In genomic region chr6:76770166-76770565, GRCh38 we compare ENCODE assay signal across 14 cellular contexts.
DNase-seq lines count a peak whose midpoint lies in the region; ATAC-seq, FAIRE-seq and TF ChIP-seq lines count a peak whose summit lies in the region.
"Had no signal": no experiment of that assay in that cellular context is flagged by ENCODE, and none has a peak within 500 bp of the region (broad histone marks: within the 10 kb centered on the region; RNA-seq: fewer than 3 reads in every experiment).

No MANE protein-coding gene starts in this region.

- H3K36me3 Mint-ChIP-seq in WTC11 (peaks cover 6% of the 10 kb centered on the region; the same call in 1 of the 2 replicates), HFFc6 (ENCODE audit: low read depth) (no peaks in the 10 kb centered on the region)
- no peaks in the 10 kb centered on the region for H3K36me3 Mint-ChIP-seq in activated naive CD4-positive, alpha-beta T cell treated with anti-CD3 and anti-CD28 coated beads, Interleukin-2, amount 10 ng/mL, durations not matched to agents 7 days and 5 days
- H3K36me3 Mint-ChIP-seq: CD4-positive, CD25-positive, alpha-beta regulatory T cell had no signal

- H3K4me3 ChIP-seq in choroid plexus epithelial cell (ENCODE audit: low read depth, low read length) (no peak overlapping the region), mesodermal cell (ENCODE audit: extremely low read depth, insufficient read depth, low read length, poor library complexity, severe bottlenecking) (no peak overlapping the region), small intestine (ENCODE audit: low read depth in 1 of 2, low read length in 2 of 2) (no peak overlapping the region)
- H3K4me3 ChIP-seq: BLaER1 treated with 17β-estradiol and CSF1 and Interleukin-3, amounts not matched to agents 10 nM and 100 nM; GM23338 had no signal

- H3K27ac Mint-ChIP-seq in WTC11 (no peak overlapping the region), HFFc6 (no peak overlapping the region)
- no peak overlapping the region for H3K27ac Mint-ChIP-seq in activated naive CD4-positive, alpha-beta T cell treated with anti-CD3 and anti-CD28 coated beads, Interleukin-2, amount 10 ng/mL, durations not matched to agents 7 days and 5 days
- H3K27ac Mint-ChIP-seq: GM23338 had no signal

- H3K27ac ChIP-seq in mesodermal cell (ENCODE audit: low read depth, low read length, severe bottlenecking) (peak overlapping the region; percentile 19), small intestine (ENCODE audit: low read depth in 1 of 2, low read length in 1 of 2) (no peak overlapping the region)
- H3K27ac ChIP-seq: BLaER1 treated with 17β-estradiol and CSF1 and Interleukin-3, amounts not matched to agents 10 nM and 100 nM had no signal

- POLR2A ChIA-PET in WTC11 (lab: Charles Lee), result no interaction called here

- no peaks in the 10 kb centered on the region for H3K27me3 Mint-ChIP-seq in WTC11 (ENCODE audit: low read depth)
- no peaks in the 10 kb centered on the region for H3K27me3 Mint-ChIP-seq in activated naive CD4-positive, alpha-beta T cell treated with anti-CD3 and anti-CD28 coated beads, Interleukin-2, amount 10 ng/mL, durations not matched to agents 7 days and 5 days
- H3K27me3 Mint-ChIP-seq in HFFc6 (ENCODE audit: insufficient read depth), result no peaks in the 10 kb centered on the region; the same call in 1 of the 2 replicates
- H3K27me3 Mint-ChIP-seq: CD4-positive, CD25-positive, alpha-beta regulatory T cell had no signal

- TF ChIP-seq CTCF in choroid plexus epithelial cell (conservative IDR thresholded peaks at IDR 0.05; ENCODE audit: low read depth, low read length) (no peak), WTC11 (IDR thresholded peaks at IDR 0.05) (no peak), HFFc6 (IDR thresholded peaks at IDR 0.05) (no peak), GM20000 (IDR thresholded peaks at IDR 0.05; ENCODE audit: extremely low read depth, missing control alignments) (no peak)

- no peaks in the 10 kb centered on the region for H3K27me3 ChIP-seq in small intestine (ENCODE audit: control insufficient read depth in 2 of 2, insufficient read depth in 2 of 2, low read length in 2 of 2)
- H3K27me3 ChIP-seq: BLaER1 treated with 17β-estradiol and CSF1 and Interleukin-3, amounts not matched to agents 10 nM and 100 nM had no signal

- ATAC-seq in WTC11, result no peak
- ATAC-seq: GM23338 had no signal

- no peak overlapping the region for H3K4me3 Mint-ChIP-seq in WTC11
- no peak overlapping the region for H3K4me3 Mint-ChIP-seq in activated naive CD4-positive, alpha-beta T cell treated with anti-CD3 and anti-CD28 coated beads, Interleukin-2, amount 10 ng/mL, durations not matched to agents 7 days and 5 days
- H3K4me3 Mint-ChIP-seq in HFFc6, result no peak overlapping the region
- H3K4me3 Mint-ChIP-seq: CD4-positive, CD25-positive, alpha-beta regulatory T cell; GM23338 had no signal

- no peak for FAIRE-seq in small intestine (lab: Jason Lieb, UNC)

- CTCF ChIA-PET in WTC11 (lab: Charles Lee), result no interaction called here
- CTCF ChIA-PET in activated naive CD4-positive, alpha-beta T cell treated with anti-CD3 and anti-CD28 coated beads, Interleukin-2, amount 10 ng/mL, durations not matched to agents 7 days and 5 days (lab: Charles Lee), result no interaction called here

- H3K4me1 Mint-ChIP-seq in WTC11 (0 out of 2 replicates have a peak, but pooled peaks cover 2% of the 10 kb centered on the region), HFFc6 (ENCODE audit: low read depth) (no peaks in the 10 kb centered on the region)
- H3K4me1 Mint-ChIP-seq in activated naive CD4-positive, alpha-beta T cell treated with anti-CD3 and anti-CD28 coated beads, Interleukin-2, amount 10 ng/mL, durations not matched to agents 7 days and 5 days, result no peaks in the 10 kb centered on the region
- H3K4me1 Mint-ChIP-seq: CD4-positive, CD25-positive, alpha-beta regulatory T cell; GM23338 had no signal

- H3K9me3 Mint-ChIP-seq in WTC11 (peaks cover 23% of the 10 kb centered on the region; the same call in 1 of the 2 replicates), HFFc6 (peaks cover 11% of the 10 kb centered on the region)
- peaks cover 8% of the 10 kb centered on the region for H3K9me3 Mint-ChIP-seq in activated naive CD4-positive, alpha-beta T cell treated with anti-CD3 and anti-CD28 coated beads, Interleukin-2, amount 10 ng/mL, durations not matched to agents 7 days and 5 days

- WGBS in mesodermal cell (ENCODE audit: insufficient coverage in 2 of 2), 2 experiments, result 63 to 100% methylated on average over 3 of the region's 3 CpGs
- WGBS in small intestine, 3 donors, result 50 to 77% (median 67%) methylated on average over 3 of the region's 3 CpGs

- H3K36me3 ChIP-seq in mesodermal cell (ENCODE audit: control insufficient read depth, insufficient read depth, low read length) (no peaks in the 10 kb centered on the region), small intestine (ENCODE audit: control insufficient read depth in 2 of 2, insufficient read depth in 2 of 2, low read length in 2 of 2) (no peaks in the 10 kb centered on the region)
- H3K36me3 ChIP-seq: BLaER1 treated with 17β-estradiol and CSF1 and Interleukin-3, amounts not matched to agents 10 nM and 100 nM had no signal

- H3K4me1 ChIP-seq in mesodermal cell (ENCODE audit: control insufficient read depth, insufficient read depth, low read length, poor library complexity, severe bottlenecking), result no peaks in the 10 kb centered on the region
- peaks cover 0 to 9% of the 10 kb centered on the region in 2 donors for H3K4me1 ChIP-seq in small intestine (ENCODE audit: control insufficient read depth in 2 of 2, insufficient read depth in 1 of 2, low read depth in 1 of 2, low read length in 1 of 2)
- H3K4me1 ChIP-seq: BLaER1 treated with 17β-estradiol and CSF1 and Interleukin-3, amounts not matched to agents 10 nM and 100 nM had no signal

- DNase-seq in NCI-H226 (peak; percentile 60), choroid plexus epithelial cell (ENCODE audit: low read depth) (peak; percentile 13), small intestine (peak; percentile 77), WTC11 (ENCODE audit: low spot score) (no peak), HFFc6 (no peak), GM20000 (ENCODE audit: low spot score) (no peak)
- no peak for DNase-seq in activated naive CD4-positive, alpha-beta T cell treated with anti-CD3 and anti-CD28 coated beads, Interleukin-2, amount 10 ng/mL, durations not matched to agents 7 days and 5 days
- DNase-seq: 8988T; CD4-positive, CD25-positive, alpha-beta regulatory T cell; DMS53; H7 had no signal

- peaks cover 18% of the 10 kb centered on the region for H3K9me3 ChIP-seq in mesodermal cell (ENCODE audit: control insufficient read depth, low read length)
- no peaks in the 10 kb centered on the region for H3K9me3 ChIP-seq in small intestine (ENCODE audit: control insufficient read depth, low read depth)

TF ChIP-seq in WTC11, 78 proteins besides CTCF, POLR2A, EP300 and RAD21:
- TF ChIP-seq MAX (CRISPR knock-in tag; IDR thresholded peaks at IDR 0.05), result no peak
- no peak for TF ChIP-seq ZNF263 (CRISPR knock-in tag; IDR thresholded peaks at IDR 0.05; ENCODE audit: low read depth)
- TF ChIP-seq E2F5 (CRISPR knock-in tag; IDR thresholded peaks at IDR 0.05), result no peak
- TF ChIP-seq CBFB (CRISPR knock-in tag; IDR thresholded peaks at IDR 0.05; ENCODE audit: low read depth), result no peak
- no peak for TF ChIP-seq NFE2L1 (CRISPR knock-in tag; IDR thresholded peaks at IDR 0.05)

Comparison
In these comparisons a context has a peak if more than half of its experiments do, and no peak if none do; other contexts are left out.
1. DNase-seq: peak in NCI-H226 (single experiment), choroid plexus epithelial cell (single experiment) and small intestine (single experiment); none in WTC11 (single experiment), activated naive CD4-positive, alpha-beta T cell treated with anti-CD3 and anti-CD28 coated beads, Interleukin-2, amount 10 ng/mL, durations not matched to agents 7 days and 5 days (single experiment), HFFc6 (single experiment) and GM20000 (single experiment).